21 cellular contexts compared by ENCODE assay signal in genomic region chr1:53554592-53555305, GRCh38.
DNase-seq lines count a peak whose midpoint lies in the region; ATAC-seq and TF ChIP-seq lines count a peak whose summit lies in the region.
"Had no signal": no experiment of that assay in that cellular context is flagged by ENCODE, and none has a peak within 500 bp of the region (broad histone marks: within the 10 kb centered on the region; RNA-seq: fewer than 3 reads in every experiment).

No MANE protein-coding gene starts in this region.

- no peaks in the 10 kb centered on the region for H3K4me1 Mint-ChIP-seq in activated CD4-positive, alpha-beta T cell treated with anti-CD3 and anti-CD28 coated beads for 36 hours
- peaks cover 24 to 32% of the 10 kb centered on the region in 2 donors for H3K4me1 Mint-ChIP-seq in natural killer cell treated with Interleukin-12 subunit alpha and Interleukin-12 subunit beta and Interleukin-15 and Interleukin-18, amount 100 ng/mL, for 72 hours (ENCODE audit: low read depth in 2 of 2)
- peaks cover 7 to 10% of the 10 kb centered on the region in 2 donors for H3K4me1 Mint-ChIP-seq in natural killer cell

- peak; percentile 1 for DNase-seq in activated CD4-positive, alpha-beta T cell treated with anti-CD3 and anti-CD28 coated beads for 36 hours
- no peak for DNase-seq in activated CD4-positive, alpha-beta T cell treated with anti-CD3 and anti-CD28 coated beads, Interleukin-2, amount 50 U/mL, for 4 hours
- DNase-seq in natural killer cell treated with Interleukin-12 subunit alpha and Interleukin-12 subunit beta and Interleukin-15 and Interleukin-18, amount 100 ng/mL, for 72 hours (ENCODE audit: low spot score), result peak; percentile 46
- DNase-seq in natural killer cell, result no peak
- DNase-seq in mesenteric fat pad (ENCODE audit: low spot score), result peak; percentile 60
- no peak for DNase-seq in amniotic stem cell (lab: John Stamatoyannopoulos, UW)
- no peak for DNase-seq in GM19238 (ENCODE audit: insufficient read length, low spot score)
- no peak for DNase-seq in GOT3 (lab: John Stamatoyannopoulos, UW)
- DNase-seq: activated naive CD4-positive, alpha-beta T cell treated with Interleukin-2 at 50 U/mL for 16 hours; DMS79 treated with DMSO at 0.1 percent for 48 hours; foreskin fibroblast; HFFc6; KG1; NCI-H187; NCI-H774; nucleus accumbens; SHP77 treated with DMSO at 0.1 percent for 48 hours; stimulated activated CD4-positive, alpha-beta T cell treated with anti-CD3 and anti-CD28 coated beads, Interleukin-12 subunit alpha, Interleukin-12 subunit beta, amount 100 ng/mL, for 4 hours had no signal

- H3K4me3 Mint-ChIP-seq in activated CD4-positive, alpha-beta T cell treated with anti-CD3 and anti-CD28 coated beads for 36 hours, result no peak overlapping the region
- no peak overlapping the region for H3K4me3 Mint-ChIP-seq in natural killer cell treated with Interleukin-12 subunit alpha and Interleukin-12 subunit beta and Interleukin-15 and Interleukin-18, amount 100 ng/mL, for 72 hours
- no peak overlapping the region for H3K4me3 Mint-ChIP-seq in natural killer cell
- H3K4me3 Mint-ChIP-seq: HFFc6; immature natural killer cell; stimulated activated naive CD8-positive, alpha-beta T cell treated with anti-CD3 and anti-CD28 coated beads, Interleukin-15, amount 100 ng/mL, for 72 hours; type B pancreatic cell had no signal

- intact Hi-C loops in activated CD4-positive, alpha-beta T cell treated with anti-CD3 and anti-CD28 coated beads for 36 hours (cut with DNase I, micrococcal nuclease), result no loop called here
- intact Hi-C loops in natural killer cell (cut with micrococcal nuclease), result no loop called here

- H3K27ac Mint-ChIP-seq in activated CD4-positive, alpha-beta T cell treated with anti-CD3 and anti-CD28 coated beads for 36 hours, result no peak overlapping the region
- no peak overlapping the region for H3K27ac Mint-ChIP-seq in natural killer cell treated with Interleukin-12 subunit alpha and Interleukin-12 subunit beta and Interleukin-15 and Interleukin-18, amount 100 ng/mL, for 72 hours
- peak overlapping the region in 1 of 2 donors; percentile 29 for H3K27ac Mint-ChIP-seq in natural killer cell
- H3K27ac Mint-ChIP-seq: HFFc6, type B pancreatic cell had no signal

- POLR2A ChIA-PET in activated CD4-positive, alpha-beta T cell treated with anti-CD3 and anti-CD28 coated beads for 36 hours (lab: Charles Lee), result no interaction called here

- no peaks in the 10 kb centered on the region for H3K9me3 Mint-ChIP-seq in activated CD4-positive, alpha-beta T cell treated with anti-CD3 and anti-CD28 coated beads for 36 hours (ENCODE audit: low read depth)
- no peaks in the 10 kb centered on the region for H3K9me3 Mint-ChIP-seq in natural killer cell treated with Interleukin-12 subunit alpha and Interleukin-12 subunit beta and Interleukin-15 and Interleukin-18, amount 100 ng/mL, for 72 hours
- no peaks in the 10 kb centered on the region for H3K9me3 Mint-ChIP-seq in natural killer cell
- H3K9me3 Mint-ChIP-seq: HFFc6; stimulated activated naive CD8-positive, alpha-beta T cell treated with anti-CD3 and anti-CD28 coated beads, Interleukin-15, amount 100 ng/mL, for 72 hours; type B pancreatic cell had no signal

- no peak for ATAC-seq in activated CD4-positive, alpha-beta T cell treated with anti-CD3 and anti-CD28 coated beads for 36 hours
- ATAC-seq in natural killer cell treated with Interleukin-12 subunit alpha and Interleukin-12 subunit beta and Interleukin-15 and Interleukin-18, amount 100 ng/mL, for 72 hours, result no peak
- ATAC-seq in natural killer cell, result no peak

- H3K27me3 Mint-ChIP-seq in activated CD4-positive, alpha-beta T cell treated with anti-CD3 and anti-CD28 coated beads for 36 hours, result no peaks in the 10 kb centered on the region
- peaks cover 10 to 12% of the 10 kb centered on the region in 2 donors for H3K27me3 Mint-ChIP-seq in natural killer cell treated with Interleukin-12 subunit alpha and Interleukin-12 subunit beta and Interleukin-15 and Interleukin-18, amount 100 ng/mL, for 72 hours
- H3K27me3 Mint-ChIP-seq in natural killer cell (ENCODE audit: low read depth in 2 of 2), result peaks cover 0 to 14% of the 10 kb centered on the region in 2 donors

- CTCF ChIA-PET in activated CD4-positive, alpha-beta T cell treated with anti-CD3 and anti-CD28 coated beads for 36 hours (lab: Charles Lee), result interaction anchor here (0.6 kb wide), 2 partner anchors 36 to 826 kb away, joined by 3 read pairs; no protein-coding TSS in a partner anchor

- no peak for TF ChIP-seq CTCF in natural killer cell (IDR thresholded peaks at IDR 0.05)

- no peaks in the 10 kb centered on the region for H3K36me3 Mint-ChIP-seq in activated CD4-positive, alpha-beta T cell treated with anti-CD3 and anti-CD28 coated beads for 36 hours (ENCODE audit: low read depth)
- H3K36me3 Mint-ChIP-seq in natural killer cell treated with Interleukin-12 subunit alpha and Interleukin-12 subunit beta and Interleukin-15 and Interleukin-18, amount 100 ng/mL, for 72 hours, result no peaks in the 10 kb centered on the region
- no peaks in the 10 kb centered on the region for H3K36me3 Mint-ChIP-seq in natural killer cell
- H3K36me3 Mint-ChIP-seq: type B pancreatic cell had no signal

Comparison
In these comparisons a context has a peak if more than half of its experiments do, and no peak if none do; other contexts are left out.
1. DNase-seq: peak in activated CD4-positive, alpha-beta T cell treated with anti-CD3 and anti-CD28 coated beads for 36 hours (single experiment), natural killer cell treated with Interleukin-12 subunit alpha and Interleukin-12 subunit beta and Interleukin-15 and Interleukin-18, amount 100 ng/mL, for 72 hours (single experiment) and mesenteric fat pad (single experiment); none in activated CD4-positive, alpha-beta T cell treated with anti-CD3 and anti-CD28 coated beads, Interleukin-2, amount 50 U/mL, for 4 hours (0 of 2), natural killer cell (single experiment), amniotic stem cell (single experiment), GM19238 (single experiment) and GOT3 (single experiment).